18 cellular contexts compared by ENCODE assay signal in the genomic region with DNA sequence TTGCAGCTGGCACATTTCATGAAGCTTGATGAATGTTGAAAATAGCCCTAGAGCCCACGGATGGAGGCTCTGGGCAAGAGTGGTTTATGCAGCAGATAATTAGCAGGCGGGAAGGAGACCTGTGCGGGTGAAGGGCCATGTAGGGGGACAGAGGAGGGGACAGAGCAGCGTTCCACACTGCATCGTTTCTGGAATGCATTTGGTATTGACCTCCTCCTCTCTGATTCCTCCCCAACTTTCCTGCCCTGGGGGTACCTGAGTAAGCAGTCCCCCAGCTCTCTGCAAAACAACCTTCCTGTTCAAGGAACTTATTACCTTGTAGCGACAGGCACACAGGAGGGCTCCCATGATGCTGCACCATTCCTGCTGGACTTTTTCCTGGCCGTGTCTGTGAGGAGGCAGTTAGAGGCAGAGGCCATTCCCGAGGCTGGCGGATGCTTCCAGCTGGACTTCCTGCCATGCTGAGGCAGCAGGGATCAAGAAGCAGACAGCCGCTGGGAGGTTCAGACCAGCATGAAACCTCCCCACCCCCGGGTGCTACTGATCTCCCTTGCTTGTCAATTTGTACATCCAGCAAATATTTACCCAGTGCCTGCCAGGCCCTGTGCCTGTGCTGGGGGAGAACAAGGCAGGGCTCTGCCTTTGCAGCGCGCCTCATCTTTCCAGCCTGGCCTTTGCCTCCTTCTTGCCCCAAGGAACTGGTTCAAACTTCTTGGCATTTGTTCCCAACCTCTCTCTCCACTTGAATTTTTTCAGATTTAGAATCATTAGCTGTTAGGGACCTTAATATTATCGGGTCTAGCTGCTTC. TPM values are rescaled to one million over a fixed set of nuclear protein-coding genes. Genes with fewer than 3 reads are reported as not detected.
DNase-seq lines count a peak whose midpoint lies in the region; ATAC-seq, FAIRE-seq and TF ChIP-seq lines count a peak whose summit lies in the region.
"Had no signal": no experiment of that assay in that cellular context is flagged by ENCODE, and none has a peak within 500 bp of the region (broad histone marks: within the 10 kb centered on the region; RNA-seq: fewer than 3 reads in every experiment).

No MANE protein-coding gene starts in this region.

- no peak for TF ChIP-seq EP300 in ovary (IDR thresholded peaks at IDR 0.05)

- ATAC-seq in CD8-positive, alpha-beta T cell: no peak
- ATAC-seq: activated T-helper 17 cell treated with anti-CD3 and anti-CD28 coated beads, Interleukin-2, amount 50 U/mL, for 72 hours; left cardiac atrium; Panc1 had no signal

- H3K27me3 ChIP-seq in endothelial cell of umbilical vein (ENCODE audit: control insufficient read depth in 2 of 2, insufficient read depth in 2 of 2, low read length in 2 of 2) (no peaks in the 10 kb centered on the region), prostate gland (replicated peaks; ENCODE audit: insufficient read depth) (no peaks in the 10 kb centered on the region), ovary (no peaks in the 10 kb centered on the region)
- H3K27me3 ChIP-seq in CD8-positive, alpha-beta T cell (ENCODE audit: insufficient read depth, low read length): no peaks in the 10 kb centered on the region
- H3K27me3 ChIP-seq: brain microvascular endothelial cell, vagina had no signal

- no peaks in the 10 kb centered on the region for H3K79me2 ChIP-seq in endothelial cell of umbilical vein (ENCODE audit: control insufficient read depth, insufficient read depth, low read length)

- H3K9me3 Mint-ChIP-seq in CD8-positive, alpha-beta T cell: no peaks in the 10 kb centered on the region
- H3K9me3 Mint-ChIP-seq: activated T-helper 17 cell treated with anti-CD3 and anti-CD28 coated beads, Interleukin-2, amount 50 U/mL, for 72 hours; T-helper 2 cell treated with Interferon-gamma antibody and Interleukin-4, amounts not matched to agents 5 μg/mL and 100 μg/mL, for 36 hours had no signal

- no peak overlapping the region for H3K4me3 ChIP-seq in endothelial cell of umbilical vein (replicated peaks in 1 of 3; ENCODE audit: insufficient read depth in 1 of 3, low read depth in 1 of 3, low read length in 3 of 3)
- H3K4me3 ChIP-seq in prostate gland: no peak overlapping the region
- no peak overlapping the region for H3K4me3 ChIP-seq in ovary
- H3K4me3 ChIP-seq in CD8-positive, alpha-beta T cell (ENCODE audit: low read depth, low read length): no peak overlapping the region
- H3K4me3 ChIP-seq: vagina had no signal

- peaks cover 19% of the 10 kb centered on the region for H3K4me1 Mint-ChIP-seq in CD8-positive, alpha-beta T cell (ENCODE audit: low read depth)
- H3K4me1 Mint-ChIP-seq: activated T-helper 17 cell treated with anti-CD3 and anti-CD28 coated beads, Interleukin-2, amount 50 U/mL, for 72 hours; B cell had no signal

- BruUV-seq in endothelial cell of umbilical vein (replicated peaks; lab: Mats Ljungman, UMichigan): no TSS peak

- 70% methylated on average over 14 of the region's 14 CpGs for WGBS in prostate gland
- WGBS in ovary, 3 donors: 78 to 83% (median 81%) methylated on average over 14 of the region's 14 CpGs

- peak; percentile 82 for FAIRE-seq in endothelial cell of umbilical vein (lab: Jason Lieb, UNC)
- FAIRE-seq: frontal cortex had no signal

- H3K9me3 ChIP-seq in endothelial cell of umbilical vein (replicated peaks; ENCODE audit: control insufficient read depth, insufficient read depth, low read length) (no peaks in the 10 kb centered on the region), prostate gland (no peaks in the 10 kb centered on the region), ovary (no peaks in the 10 kb centered on the region)
- no peaks in the 10 kb centered on the region for H3K9me3 ChIP-seq in CD8-positive, alpha-beta T cell (ENCODE audit: low read length)
- H3K9me3 ChIP-seq: vagina had no signal

- no peak overlapping the region for H3K27ac Mint-ChIP-seq in CD8-positive, alpha-beta T cell
- H3K27ac Mint-ChIP-seq: activated T-helper 17 cell treated with anti-CD3 and anti-CD28 coated beads, Interleukin-2, amount 50 U/mL, for 72 hours; B cell; T-helper 2 cell treated with Interferon-gamma antibody and Interleukin-4, amounts not matched to agents 5 μg/mL and 100 μg/mL, for 36 hours had no signal

- H3K9ac ChIP-seq in endothelial cell of umbilical vein (replicated peaks; ENCODE audit: extremely low read depth, insufficient read depth, low read length): no peak overlapping the region

- H3K27me3 Mint-ChIP-seq in CD8-positive, alpha-beta T cell (ENCODE audit: low read depth): no peaks in the 10 kb centered on the region
- H3K27me3 Mint-ChIP-seq: activated T-helper 17 cell treated with anti-CD3 and anti-CD28 coated beads, Interleukin-2, amount 50 U/mL, for 72 hours; B cell had no signal

- no peak overlapping the region for H2AFZ ChIP-seq in endothelial cell of umbilical vein (ENCODE audit: low read depth, low read length)

- no peaks in the 10 kb centered on the region for H3K9me1 ChIP-seq in endothelial cell of umbilical vein (replicated peaks; ENCODE audit: control insufficient read depth, extremely low read depth, insufficient read depth, low read length)

- peaks cover 21% of the 10 kb centered on the region for H3K36me3 Mint-ChIP-seq in CD8-positive, alpha-beta T cell

- no peak for TF ChIP-seq POLR2A in endothelial cell of umbilical vein (IDR thresholded peaks at IDR 0.05; ENCODE audit: low read depth, low read length)
- TF ChIP-seq POLR2A in prostate gland (IDR thresholded peaks at IDR 0.05): no peak
- TF ChIP-seq POLR2A in ovary (IDR thresholded peaks at IDR 0.05): no peak

- POLR2A ChIA-PET in endothelial cell of umbilical vein (lab: Charles Lee): interaction anchor here (0.6 kb wide), 1 partner anchor 13 kb away, joined by 6 read pairs; no protein-coding TSS in a partner anchor
- POLR2A ChIA-PET in CD8-positive, alpha-beta T cell (lab: Charles Lee): no interaction called here

- H3K27ac ChIP-seq in endothelial cell of umbilical vein (ENCODE audit: insufficient read depth, low read depth, low read length) (no peak overlapping the region), prostate gland (no peak overlapping the region), ovary (no peak overlapping the region)
- no peak overlapping the region for H3K27ac ChIP-seq in CD8-positive, alpha-beta T cell (ENCODE audit: low read depth, low read length)
- H3K27ac ChIP-seq: brain microvascular endothelial cell, vagina had no signal

- no peaks in the 10 kb centered on the region for H4K20me1 ChIP-seq in endothelial cell of umbilical vein (replicated peaks; ENCODE audit: control insufficient read depth, extremely low read depth, insufficient read depth, low read length)

- peak; percentile 10 for DNase-seq in EH (ENCODE audit: low read depth)
- DNase-seq in NCI-H345 (lab: John Stamatoyannopoulos, UW): peak; percentile 63
- no peak for DNase-seq in endothelial cell of umbilical vein (ENCODE audit: low read depth, low spot score)
- DNase-seq in prostate gland (ENCODE audit: low spot score): peak; percentile 69
- DNase-seq in ovary: no peak
- DNase-seq in amygdala (lab: John Stamatoyannopoulos, UW): no peak
- no peak for DNase-seq in CD8-positive, alpha-beta T cell
- DNase-seq: activated CD4-positive, alpha-beta T cell treated with anti-CD3 and anti-CD28 coated beads for 1 hour; brain microvascular endothelial cell; cortex of kidney; left cardiac atrium; NCI-H187 had no signal

- dilution Hi-C loops in endothelial cell of umbilical vein (cut with MboI; ENCODE audit: extremely low pct_ligation_motif_present, low sequenced_read_pairs): no loop called here

- no peak for TF ChIP-seq CTCF in endothelial cell of umbilical vein (IDR thresholded peaks at IDR 0.05; ENCODE audit: extremely low read depth in 1 of 2, insufficient read depth in 1 of 2, low read depth in 1 of 2, low read length in 2 of 2)
- no peak for TF ChIP-seq CTCF in prostate gland (IDR thresholded peaks at IDR 0.05)
- no peak for TF ChIP-seq CTCF in ovary (IDR thresholded peaks at IDR 0.05)
- TF ChIP-seq CTCF in CD8-positive, alpha-beta T cell (IDR thresholded peaks at IDR 0.05): no peak

- no peaks in the 10 kb centered on the region for H3K36me3 ChIP-seq in endothelial cell of umbilical vein (ENCODE audit: control insufficient read depth in 2 of 2, extremely low read depth in 1 of 2, insufficient read depth in 2 of 2, low read length in 2 of 2)
- no peaks in the 10 kb centered on the region for H3K36me3 ChIP-seq in prostate gland
- no peaks in the 10 kb centered on the region for H3K36me3 ChIP-seq in ovary
- H3K36me3 ChIP-seq in CD8-positive, alpha-beta T cell (ENCODE audit: insufficient read depth, low read length): peaks cover 4% of the 10 kb centered on the region
- H3K36me3 ChIP-seq: brain microvascular endothelial cell, vagina had no signal

- intact Hi-C loops in endothelial cell of umbilical vein (cut with micrococcal nuclease): no loop called here
- intact Hi-C loops in prostate gland (cut with DNase I): no loop called here
- intact Hi-C loops in ovary (cut with DNase I): loop anchor here in 1 of 4 donors (2.0 kb wide), 1 partner anchor 21 kb away; no protein-coding TSS in a partner anchor
- intact Hi-C loops in CD8-positive, alpha-beta T cell (cut with DNase I, micrococcal nuclease): no loop called here

- no peak overlapping the region for H3K4me3 Mint-ChIP-seq in CD8-positive, alpha-beta T cell
- H3K4me3 Mint-ChIP-seq: activated T-helper 17 cell treated with anti-CD3 and anti-CD28 coated beads, Interleukin-2, amount 50 U/mL, for 72 hours; B cell; T-helper 2 cell treated with Interferon-gamma antibody and Interleukin-4, amounts not matched to agents 5 μg/mL and 100 μg/mL, for 36 hours had no signal

- no peak overlapping the region for H3K4me2 ChIP-seq in endothelial cell of umbilical vein (ENCODE audit: insufficient read depth, low read length)

- peaks cover 2% of the 10 kb centered on the region for H3K4me1 ChIP-seq in endothelial cell of umbilical vein (ENCODE audit: control insufficient read depth, extremely low read depth, insufficient read depth, low read length)
- peaks cover 12% of the 10 kb centered on the region for H3K4me1 ChIP-seq in prostate gland (replicated peaks)
- H3K4me1 ChIP-seq in ovary (ENCODE audit: insufficient read depth): no peaks in the 10 kb centered on the region
- peaks cover 12% of the 10 kb centered on the region for H3K4me1 ChIP-seq in CD8-positive, alpha-beta T cell (ENCODE audit: insufficient read depth, low read length)
- H3K4me1 ChIP-seq: vagina had no signal

- CTCF ChIA-PET in endothelial cell of umbilical vein (lab: Charles Lee): interaction anchor here (1.1 to 2.3 kb wide), 3 partner anchors 10 to 29 kb away, joined by 3 to 11 read pairs (median 3); partner anchors contain the start of gene SLC29A3
- CTCF ChIA-PET in CD8-positive, alpha-beta T cell (lab: Charles Lee): no interaction called here

RNA-seq across cellular contexts. Expression of gene SLC29A3, which starts 28.7 kb away (rescaled TPM):
- 3.5 and 5.0 TPM in 2 replicates for total RNA-seq in endothelial cell of umbilical vein
- 8.7 and 9.1 TPM in 2 replicates for polyA plus RNA-seq in endothelial cell of umbilical vein
- 4.0 and 4.3 TPM in 2 replicates for polyA plus RNA-seq in endothelial cell of umbilical vein (2011; cell fraction: cytosol; rRNA removed)
- 2.5 and 3.3 TPM in 2 replicates for polyA plus RNA-seq in endothelial cell of umbilical vein (2011; cell fraction: nucleus; rRNA removed)
- 7.0 and 8.4 TPM in 2 replicates for polyA plus RNA-seq in endothelial cell of umbilical vein (2012)
- 6.4 and 6.9 TPM in 2 replicates for polyA minus RNA-seq in endothelial cell of umbilical vein
- 5.1 TPM for polyA minus RNA-seq in endothelial cell of umbilical vein (2011; cell fraction: cytosol; rRNA and poly(A)+ RNA removed)
- polyA minus RNA-seq in endothelial cell of umbilical vein (2011; cell fraction: nucleus; rRNA and poly(A)+ RNA removed): 2.4 and 2.7 TPM in 2 replicates
- total RNA-seq in prostate gland: 10 to 100 TPM in 1 of 2 donors, 1 to 10 TPM in 1; 4.6 to 12.7 TPM
- total RNA-seq in ovary: 10 to 100 TPM; 10.1 to 18.3 (median 15.5) TPM
- polyA plus RNA-seq in ovary: 10 to 100 TPM; 13.1 to 16.6 TPM
- 1 to 10 TPM; 1.4 to 2.9 TPM for total RNA-seq in CD8-positive, alpha-beta T cell

RNA-seq across cellular contexts. Expression of gene CDH23, which starts 48.9 kb away (rescaled TPM):
- total RNA-seq in endothelial cell of umbilical vein (not detected in 2 replicates), prostate gland (10 to 100 TPM in 1 of 2 donors, 1 to 10 TPM in 1; 3.9 to 74.8 TPM), ovary (100 to 1,000 TPM in 1 of 7 donors, 10 to 100 TPM in 5, 1 to 10 TPM in 1; 7.5 to 108 (median 40.5) TPM)
- polyA plus RNA-seq in endothelial cell of umbilical vein (not detected in 2 replicates), ovary (10 to 100 TPM; 10.9 to 13.3 TPM)
- polyA plus RNA-seq in endothelial cell of umbilical vein (2011; cell fraction: cytosol; rRNA removed): 0.04 TPM in 1 of 2 replicates, not detected in the other
- not detected in 2 replicates for polyA plus RNA-seq in endothelial cell of umbilical vein (2011; cell fraction: nucleus; rRNA removed)
- 0.07 TPM in 1 of 2 replicates, not detected in the other for polyA plus RNA-seq in endothelial cell of umbilical vein (2012)
- 0.08 and 0.10 TPM in 2 replicates for polyA minus RNA-seq in endothelial cell of umbilical vein
- polyA minus RNA-seq in endothelial cell of umbilical vein (2011; cell fraction: cytosol; rRNA and poly(A)+ RNA removed): not detected
- polyA minus RNA-seq in endothelial cell of umbilical vein (2011; cell fraction: nucleus; rRNA and poly(A)+ RNA removed): not detected in 2 replicates
- total RNA-seq in CD8-positive, alpha-beta T cell: 10 to 100 TPM in 1 of 2 experiments, 1 to 10 TPM in 1; 8.7 to 10.1 TPM

Comparison
In these comparisons a context has a peak if more than half of its experiments do, and no peak if none do; other contexts are left out.
1. DNase-seq: peak in EH (single experiment), NCI-H345 (single experiment) and prostate gland (single experiment); none in endothelial cell of umbilical vein (single experiment), ovary (0 of 5), amygdala (0 of 56) and CD8-positive, alpha-beta T cell (0 of 7).